ENCODE assay signal across 13 cellular contexts in genomic region chr14:73283592-73284379, GRCh38. TPM values are rescaled to one million over a fixed set of nuclear protein-coding genes. Genes with fewer than 3 reads are reported as not detected.
DNase-seq lines count a peak whose midpoint lies in the region; ATAC-seq, FAIRE-seq and TF ChIP-seq lines count a peak whose summit lies in the region.
"Had no signal": no experiment of that assay in that cellular context is flagged by ENCODE, and none has a peak within 500 bp of the region (broad histone marks: within the 10 kb centered on the region; RNA-seq: fewer than 3 reads in every experiment).

No MANE protein-coding gene starts in this region.

- H3K27me3 Mint-ChIP-seq in activated CD8-positive, alpha-beta memory T cell treated with anti-CD3 and anti-CD28 coated beads, Interleukin-2, amount 10 ng/mL, durations not matched to agents 7 days and 5 days: no peaks in the 10 kb centered on the region

- no peak overlapping the region for H3K4me3 ChIP-seq in AG09309 (ENCODE audit: control insufficient read depth, low read depth, low read length)
- no peak overlapping the region for H3K4me3 ChIP-seq in LNCaP clone FGC (ENCODE audit: low read depth, low read length)
- H3K4me3 ChIP-seq in bronchial epithelial cell (ENCODE audit: low read depth, low read length): no peak overlapping the region
- H3K4me3 ChIP-seq: MG63 had no signal

- CTCF ChIA-PET in activated CD8-positive, alpha-beta memory T cell treated with anti-CD3 and anti-CD28 coated beads, Interleukin-2, amount 10 ng/mL, durations not matched to agents 7 days and 5 days (lab: Charles Lee): no interaction called here

- no peak overlapping the region for H3K4me3 Mint-ChIP-seq in activated CD8-positive, alpha-beta memory T cell treated with anti-CD3 and anti-CD28 coated beads, Interleukin-2, amount 10 ng/mL, durations not matched to agents 7 days and 5 days
- H3K4me3 Mint-ChIP-seq: mesothelial cell of epicardium had no signal

- DNase-seq in AG09309 (ENCODE audit: low read depth): no peak
- DNase-seq in LNCaP clone FGC (ENCODE audit: low read depth): no peak
- peak; percentile 31 for DNase-seq in bronchial epithelial cell (ENCODE audit: low read depth)
- DNase-seq in left lobe of liver (ENCODE audit: low spot score): no peak
- DNase-seq in NK-92 treated with Interleukin-12 subunit alpha and Interleukin-12 subunit beta, amount 100 ng/mL, for 24 hours (lab: John Stamatoyannopoulos, UW): no peak
- DNase-seq in activated CD8-positive, alpha-beta memory T cell treated with anti-CD3 and anti-CD28 coated beads, Interleukin-2, amount 10 ng/mL, durations not matched to agents 7 days and 5 days: no peak
- DNase-seq in DMS153 (lab: John Stamatoyannopoulos, UW): no peak
- DNase-seq: Caco-2, MG63, T-helper 1 cell had no signal

- no peaks in the 10 kb centered on the region for H3K9me3 Mint-ChIP-seq in activated CD8-positive, alpha-beta memory T cell treated with anti-CD3 and anti-CD28 coated beads, Interleukin-2, amount 10 ng/mL, durations not matched to agents 7 days and 5 days (ENCODE audit: low read depth)
- H3K9me3 Mint-ChIP-seq: mesothelial cell of epicardium had no signal

- no peaks in the 10 kb centered on the region for H3K27me3 ChIP-seq in bronchial epithelial cell (ENCODE audit: control insufficient read depth, insufficient read depth, low read length)
- H3K27me3 ChIP-seq: MG63 had no signal

- peaks cover 4% of the 10 kb centered on the region for H3K4me1 Mint-ChIP-seq in activated CD8-positive, alpha-beta memory T cell treated with anti-CD3 and anti-CD28 coated beads, Interleukin-2, amount 10 ng/mL, durations not matched to agents 7 days and 5 days
- H3K4me1 Mint-ChIP-seq: mesothelial cell of epicardium had no signal

- no peak overlapping the region for H3K27ac Mint-ChIP-seq in activated CD8-positive, alpha-beta memory T cell treated with anti-CD3 and anti-CD28 coated beads, Interleukin-2, amount 10 ng/mL, durations not matched to agents 7 days and 5 days
- H3K27ac Mint-ChIP-seq: mesothelial cell of epicardium had no signal

- peaks cover 12% of the 10 kb centered on the region for H3K36me3 ChIP-seq in bronchial epithelial cell (ENCODE audit: control insufficient read depth, insufficient read depth, low read length)

- FAIRE-seq in bronchial epithelial cell (lab: Jason Lieb, UNC): peak; percentile 75
- FAIRE-seq: endometrium had no signal

- ATAC-seq in left lobe of liver (peak; percentile 28), HG03039 (IDR thresholded peaks at IDR 0.05; ENCODE audit: unreplicated experiment) (no peak)
- ATAC-seq in activated CD8-positive, alpha-beta memory T cell treated with anti-CD3 and anti-CD28 coated beads, Interleukin-2, amount 10 ng/mL, durations not matched to agents 7 days and 5 days: no peak

- H3K36me3 Mint-ChIP-seq in activated CD8-positive, alpha-beta memory T cell treated with anti-CD3 and anti-CD28 coated beads, Interleukin-2, amount 10 ng/mL, durations not matched to agents 7 days and 5 days: peaks cover 30% of the 10 kb centered on the region

- TF ChIP-seq CTCF in AG09309 (IDR thresholded peaks at IDR 0.05; ENCODE audit: control insufficient read depth, insufficient read depth, low read depth, low read length, missing control alignments) (peak; percentile 35), LNCaP clone FGC (IDR thresholded peaks at IDR 0.05; ENCODE audit: control insufficient read depth, extremely low read depth, insufficient read depth) (peak; percentile 33; the same call in 1 of the 2 replicates), bronchial epithelial cell (IDR thresholded peaks at IDR 0.05; ENCODE audit: insufficient read depth, low read length, severe bottlenecking) (peak; percentile 36)

RNA-seq across cellular contexts. Expression of gene PAPLN, which starts 46.5 kb away (rescaled TPM):
- total RNA-seq in bronchial epithelial cell (3.4 and 6.0 TPM in 2 replicates), left lobe of liver (1.9 TPM)
- 1 to 10 TPM in 1 of 2 experiments, under 1 TPM in 1; 0.73 to 1.8 TPM for total RNA-seq in activated CD8-positive, alpha-beta memory T cell treated with anti-CD3 and anti-CD28 coated beads, Interleukin-2, amount 10 ng/mL, durations not matched to agents 7 days and 5 days
